Comparison of ENCODE assay signal across 1 cellular context in the genomic region with DNA sequence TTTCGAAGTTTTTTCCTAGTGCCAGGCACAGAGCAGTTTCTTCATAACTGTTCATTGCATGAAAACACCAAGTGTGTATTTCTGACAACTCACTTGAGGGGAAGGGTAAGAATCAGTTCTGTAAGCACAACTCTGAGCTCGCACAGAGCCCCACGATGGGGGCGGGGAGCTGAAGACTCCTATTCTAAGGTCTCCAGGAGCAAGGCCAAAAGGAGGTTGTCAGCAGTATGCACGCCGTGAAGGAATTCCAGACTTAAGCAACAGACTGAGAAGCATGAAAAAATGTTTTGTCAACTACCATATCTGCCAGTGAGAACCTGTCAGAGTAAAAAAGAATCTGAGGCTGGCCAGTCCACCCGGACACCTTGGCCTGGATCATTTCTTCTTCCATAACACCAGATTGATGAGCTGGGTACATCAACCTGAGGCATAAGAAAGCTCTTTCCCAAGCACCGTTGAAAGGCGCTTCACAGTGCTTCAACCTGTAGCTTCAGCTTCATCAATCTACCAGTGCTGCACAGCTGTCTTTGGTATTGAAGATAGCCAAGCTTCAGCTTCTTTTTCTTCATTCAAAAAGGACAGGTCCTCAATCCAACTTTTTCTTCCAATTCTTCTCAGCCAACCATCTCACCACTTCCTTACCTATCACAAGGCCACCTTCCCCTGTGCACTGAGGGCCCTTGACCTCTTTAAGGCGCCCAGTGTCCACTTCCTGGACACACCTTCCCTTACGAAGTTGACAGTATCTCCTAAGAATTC.
TF ChIP-seq lines count a peak whose summit lies in the region.

No MANE protein-coding gene starts in this region.

TF ChIP-seq in SK-N-SH, 30 proteins besides CTCF, POLR2A, EP300 and RAD21 (continued from another document):
- TF ChIP-seq, protein P1, sequence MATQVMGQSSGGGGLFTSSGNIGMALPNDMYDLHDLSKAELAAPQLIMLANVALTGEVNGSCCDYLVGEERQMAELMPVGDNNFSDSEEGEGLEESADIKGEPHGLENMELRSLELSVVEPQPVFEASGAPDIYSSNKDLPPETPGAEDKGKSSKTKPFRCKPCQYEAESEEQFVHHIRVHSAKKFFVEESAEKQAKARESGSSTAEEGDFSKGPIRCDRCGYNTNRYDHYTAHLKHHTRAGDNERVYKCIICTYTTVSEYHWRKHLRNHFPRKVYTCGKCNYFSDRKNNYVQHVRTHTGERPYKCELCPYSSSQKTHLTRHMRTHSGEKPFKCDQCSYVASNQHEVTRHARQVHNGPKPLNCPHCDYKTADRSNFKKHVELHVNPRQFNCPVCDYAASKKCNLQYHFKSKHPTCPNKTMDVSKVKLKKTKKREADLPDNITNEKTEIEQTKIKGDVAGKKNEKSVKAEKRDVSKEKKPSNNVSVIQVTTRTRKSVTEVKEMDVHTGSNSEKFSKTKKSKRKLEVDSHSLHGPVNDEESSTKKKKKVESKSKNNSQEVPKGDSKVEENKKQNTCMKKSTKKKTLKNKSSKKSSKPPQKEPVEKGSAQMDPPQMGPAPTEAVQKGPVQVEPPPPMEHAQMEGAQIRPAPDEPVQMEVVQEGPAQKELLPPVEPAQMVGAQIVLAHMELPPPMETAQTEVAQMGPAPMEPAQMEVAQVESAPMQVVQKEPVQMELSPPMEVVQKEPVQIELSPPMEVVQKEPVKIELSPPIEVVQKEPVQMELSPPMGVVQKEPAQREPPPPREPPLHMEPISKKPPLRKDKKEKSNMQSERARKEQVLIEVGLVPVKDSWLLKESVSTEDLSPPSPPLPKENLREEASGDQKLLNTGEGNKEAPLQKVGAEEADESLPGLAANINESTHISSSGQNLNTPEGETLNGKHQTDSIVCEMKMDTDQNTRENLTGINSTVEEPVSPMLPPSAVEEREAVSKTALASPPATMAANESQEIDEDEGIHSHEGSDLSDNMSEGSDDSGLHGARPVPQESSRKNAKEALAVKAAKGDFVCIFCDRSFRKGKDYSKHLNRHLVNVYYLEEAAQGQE (IDR thresholded peaks at IDR 0.05; ENCODE audit: low read depth, low read length) = no peak
- TF ChIP-seq MXI1 (IDR thresholded peaks at IDR 0.05; ENCODE audit: low read depth, low read length) = no peak
- no peak for TF ChIP-seq FOSL2 (IDR thresholded peaks at IDR 0.05; ENCODE audit: borderline replicate concordance, low read depth)
- TF ChIP-seq, protein P2, sequence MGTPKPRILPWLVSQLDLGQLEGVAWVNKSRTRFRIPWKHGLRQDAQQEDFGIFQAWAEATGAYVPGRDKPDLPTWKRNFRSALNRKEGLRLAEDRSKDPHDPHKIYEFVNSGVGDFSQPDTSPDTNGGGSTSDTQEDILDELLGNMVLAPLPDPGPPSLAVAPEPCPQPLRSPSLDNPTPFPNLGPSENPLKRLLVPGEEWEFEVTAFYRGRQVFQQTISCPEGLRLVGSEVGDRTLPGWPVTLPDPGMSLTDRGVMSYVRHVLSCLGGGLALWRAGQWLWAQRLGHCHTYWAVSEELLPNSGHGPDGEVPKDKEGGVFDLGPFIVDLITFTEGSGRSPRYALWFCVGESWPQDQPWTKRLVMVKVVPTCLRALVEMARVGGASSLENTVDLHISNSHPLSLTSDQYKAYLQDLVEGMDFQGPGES (IDR thresholded peaks at IDR 0.05; ENCODE audit: low read depth, low read length) = no peak
- no peak for TF ChIP-seq TEAD4 (IDR thresholded peaks at IDR 0.05; ENCODE audit: borderline replicate concordance, insufficient read depth)
